Comparison of ENCODE assay signal across 8 cellular contexts in the genomic region with DNA sequence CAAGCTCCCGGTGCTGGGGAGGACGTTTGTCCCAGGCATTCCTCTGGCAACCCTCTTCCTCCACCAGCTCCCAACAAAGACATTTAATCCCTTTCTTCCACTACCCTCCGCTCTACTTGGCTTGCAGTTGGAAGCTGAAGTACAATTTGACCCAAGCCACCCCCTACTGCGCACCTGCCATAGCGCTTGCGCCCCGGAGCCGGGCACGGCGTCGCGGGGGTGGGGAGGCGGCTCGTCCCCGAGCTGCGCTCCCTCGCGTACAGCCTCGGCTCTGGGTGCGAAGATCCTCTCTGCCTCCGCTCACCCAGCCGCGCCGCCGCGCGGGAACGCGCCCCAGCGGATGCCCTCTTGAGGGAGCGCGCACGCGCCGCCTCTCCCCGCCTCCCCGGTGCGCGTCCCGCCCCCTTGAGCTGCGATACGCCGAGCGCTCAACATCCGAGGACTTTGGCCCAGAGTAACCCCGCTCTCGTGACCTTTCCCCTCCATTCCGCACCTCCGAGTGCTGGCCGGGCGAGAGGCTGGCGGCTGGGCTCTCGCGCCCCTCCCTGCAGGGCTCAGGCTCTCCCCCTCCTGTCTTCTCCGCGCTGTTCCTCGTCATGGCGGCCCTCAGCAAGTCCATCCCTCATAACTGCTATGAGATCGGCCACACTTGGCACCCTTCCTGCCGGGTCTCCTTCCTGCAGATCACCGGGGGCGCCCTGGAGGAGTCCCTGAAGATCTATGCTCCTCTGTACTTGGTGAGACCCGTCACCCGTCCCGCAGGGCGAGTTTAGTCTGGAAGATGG. TPM values are rescaled to one million over a fixed set of nuclear protein-coding genes. Genes with fewer than 3 reads are reported as not detected.
DNase-seq lines count a peak whose midpoint lies in the region; ATAC-seq and TF ChIP-seq lines count a peak whose summit lies in the region.

A gene (plus strand): TSS at position 485 of the 785 bp plus-strand sequence. CDS start 112 bp downstream, at position 597.

- peak; percentile 97 for ATAC-seq in lung (ENCODE audit: insufficient read depth, low FRiP score)

- H3K36me3 ChIP-seq in lung (ENCODE audit: control insufficient read depth in 2 of 2, insufficient read depth in 2 of 2, low read length in 2 of 2): no peaks in the 10 kb centered on the region

- TF ChIP-seq CTCF in GM20000 (IDR thresholded peaks at IDR 0.05; ENCODE audit: extremely low read depth, missing control alignments) (no peak), lung (IDR thresholded peaks at IDR 0.05; ENCODE audit: control extremely low read depth, extremely low read depth) (no peak)

- 0% methylated on average over 55 to 66 of the region's 66 CpGs for WGBS in lung, 2 donors

- H3K4me3 ChIP-seq in lung: peak within 1 kb of the TSS; percentile 81

- peaks cover 7 to 14% of the 10 kb centered on the region in 2 donors for H3K4me1 ChIP-seq in lung (ENCODE audit: control insufficient read depth in 2 of 2, insufficient read depth in 2 of 2, low read length in 2 of 2)

- no peaks in the 10 kb centered on the region for H3K27me3 ChIP-seq in lung (ENCODE audit: control insufficient read depth, insufficient read depth)

- H3K27ac ChIP-seq in lung (ENCODE audit: low read depth in 1 of 2, low read length in 1 of 2): peak within 1 kb of the TSS; percentile 88 to 91

- DNase-seq in COLO668 (lab: John Stamatoyannopoulos, UW; ENCODE audit: unreplicated experiment) (peak; percentile 96), GM20000 (ENCODE audit: low spot score) (peak; percentile 97), HS-5 (ENCODE audit: low read depth) (peak; percentile 75), NK-92 (lab: John Stamatoyannopoulos, UW; ENCODE audit: unreplicated experiment) (peak; percentile 50), lung (ENCODE audit: low spot score) (peak; percentile 94)
- peak; percentile 71 to 87 for DNase-seq in activated CD8-positive, alpha-beta memory T cell treated with anti-CD3 and anti-CD28 coated beads for 1 hour (ENCODE audit: extremely low read depth in 1 of 2, low read depth in 1 of 2)
- peak; percentile 80 for DNase-seq in effector CD4-positive, alpha-beta T cell
- DNase-seq in stimulated activated CD4-positive, alpha-beta T cell treated with anti-CD3 and anti-CD28 coated beads, TNF-alpha, amount 100 ng/mL, for 24 hours (ENCODE audit: low read depth in 3 of 3): peak; percentile 82 to 94 (median 89)

- H3K9me3 ChIP-seq in lung (ENCODE audit: control insufficient read depth in 2 of 2, insufficient read depth in 1 of 2, low read length in 1 of 2): no peaks in the 10 kb centered on the region

RNA-seq across cellular contexts. Expression of the gene that starts here (rescaled TPM):
- 10 to 100 TPM; 16.6 to 42.0 TPM for total RNA-seq in lung
- 1 to 10 TPM; 5.9 to 6.4 TPM for polyA plus RNA-seq in lung

Comparison
In these comparisons a context has a peak if more than half of its experiments do, and no peak if none do; other contexts are left out.
1. Peak in every context shown above with its lines: DNase-seq, ATAC-seq, H3K4me3 ChIP-seq and H3K27ac ChIP-seq.